ENCODE assay signal across 1 cellular context in genomic region chr22:50586416-50586815, GRCh38.
TF ChIP-seq lines count a peak whose summit lies in the region.

No MANE protein-coding gene starts in this region.

TF ChIP-seq in K562, 482 proteins besides CTCF, POLR2A, EP300 and RAD21:
- TF ChIP-seq ZNF239 (CRISPR knock-in tag; IDR thresholded peaks at IDR 0.05) (no peak), TRIM28 (IDR thresholded peaks at IDR 0.05) (no peak), SMARCE1 (IDR thresholded peaks at IDR 0.05) (no peak), ZBTB40 (IDR thresholded peaks at IDR 0.05) (no peak), ZBTB40 (CRISPR knock-in tag; IDR thresholded peaks at IDR 0.05) (no peak), TAF7 (tag; IDR thresholded peaks at IDR 0.05) (no peak), ZBTB17 (CRISPR knock-in tag; IDR thresholded peaks at IDR 0.05) (no peak), CAMTA2 (CRISPR knock-in tag; conservative IDR thresholded peaks at IDR 0.05) (no peak)
